15 cellular contexts compared by ENCODE assay signal in genomic region chr15:60752973-60753720, GRCh38.
A peak's percentile ranks its signal among the peaks of the same experiment; 100 is the strongest.
DNase-seq lines count a peak whose midpoint lies in the region; ATAC-seq and TF ChIP-seq lines count a peak whose summit lies in the region.
"Had no signal": no experiment of that assay in that cellular context is flagged by ENCODE, and none has a peak within 500 bp of the region (broad histone marks: within the 10 kb centered on the region; RNA-seq: fewer than 3 reads in every experiment).

No MANE protein-coding gene starts in this region.

- TF ChIP-seq POLR2A in gastrocnemius medialis (IDR thresholded peaks at IDR 0.05), result no peak

- no peaks in the 10 kb centered on the region for H3K36me3 Mint-ChIP-seq in mesothelial cell of epicardium

- H3K27me3 ChIP-seq in brain microvascular endothelial cell (replicated peaks) (no peaks in the 10 kb centered on the region), gastrocnemius medialis (no peaks in the 10 kb centered on the region), HAP-1 (ENCODE audit: low read depth) (no peaks in the 10 kb centered on the region)
- H3K27me3 ChIP-seq: foreskin keratinocyte had no signal

- DNase-seq in DMS53 treated with DMSO at 0.1 percent for 48 hours (lab: John Stamatoyannopoulos, UW; ENCODE audit: unreplicated experiment) (peak; percentile 34), brain microvascular endothelial cell (no peak), iris pigment epithelial cell (ENCODE audit: low read depth) (peak; percentile 62), gastrocnemius medialis (no peak), mesothelial cell of epicardium (ENCODE audit: low spot score in 2 of 2, unreplicated experiment in 2 of 2) (no peak), HAP-1 (ENCODE audit: low spot score in 2 of 2) (no peak)
- DNase-seq in stimulated activated naive CD4-positive, alpha-beta T cell (lab: John Stamatoyannopoulos, UW), result no peak
- DNase-seq: activated CD4-positive, alpha-beta T cell treated with anti-CD3 and anti-CD28 coated beads, Interleukin-2, amount 50 U/mL, for 48 hours; Caco-2; effector CD4-positive, alpha-beta T cell; foreskin keratinocyte; KBM-7; NCI-H226 had no signal

- H3K27me3 Mint-ChIP-seq in mesothelial cell of epicardium (ENCODE audit: low read depth), result peaks cover 31% of the 10 kb centered on the region

- no peaks in the 10 kb centered on the region for H3K9me3 ChIP-seq in gastrocnemius medialis
- no peaks in the 10 kb centered on the region for H3K9me3 ChIP-seq in HAP-1
- H3K9me3 ChIP-seq: Caco-2 had no signal

- H3K4me3 Mint-ChIP-seq in mesothelial cell of epicardium, result no peak overlapping the region

- intact Hi-C loops in gastrocnemius medialis (cut with DNase I; ENCODE audit: low total_unique reads), result loop anchor here (5.0 kb wide), 2 partner anchors 161 to 164 kb away; no protein-coding TSS in a partner anchor

- peak overlapping the region; percentile 76 for H3K27ac ChIP-seq in brain microvascular endothelial cell
- peak overlapping the region; percentile 77 to 88 (median 80) for H3K27ac ChIP-seq in gastrocnemius medialis
- H3K27ac ChIP-seq: foreskin keratinocyte, SK-N-MC had no signal

- peaks cover 2% of the 10 kb centered on the region for H3K4me1 Mint-ChIP-seq in mesothelial cell of epicardium

- no peaks in the 10 kb centered on the region for H3K36me3 ChIP-seq in brain microvascular endothelial cell (replicated peaks)
- H3K36me3 ChIP-seq in gastrocnemius medialis, result no peaks in the 10 kb centered on the region
- H3K36me3 ChIP-seq in HAP-1 (replicated peaks), result no peaks in the 10 kb centered on the region

- no peak for ATAC-seq in gastrocnemius medialis
- ATAC-seq in GM19328 (IDR thresholded peaks at IDR 0.05; ENCODE audit: unreplicated experiment), result no peak
- ATAC-seq: foreskin keratinocyte had no signal

- in situ Hi-C loops in brain microvascular endothelial cell (cut with HindIII; ENCODE audit: low pct_ligation_motif_present, low sequenced_read_pairs), result loop anchor here (25.0 kb wide), 1 partner anchor 91 kb away; no protein-coding TSS in a partner anchor
- in situ Hi-C loops in gastrocnemius medialis (cut with MboI; ENCODE audit: low sequenced_read_pairs in 4 of 4), result no loop called here
- in situ Hi-C loops in HAP-1 (cut with MboI; ENCODE audit: low sequenced_read_pairs), result no loop called here

- H3K4me3 ChIP-seq in brain microvascular endothelial cell (ENCODE audit: low read depth, low read length), result no peak overlapping the region
- H3K4me3 ChIP-seq in gastrocnemius medialis, result peak overlapping the region in 3 of 4 donors; percentile 46 to 47 (median 47)
- H3K4me3 ChIP-seq in HAP-1, result no peak overlapping the region
- H3K4me3 ChIP-seq: SK-N-MC had no signal

- no peak overlapping the region for H3K27ac Mint-ChIP-seq in mesothelial cell of epicardium

- H3K9me3 Mint-ChIP-seq in mesothelial cell of epicardium, result peaks cover 7% of the 10 kb centered on the region

- H3K4me1 ChIP-seq in gastrocnemius medialis, result peaks cover 22 to 30% of the 10 kb centered on the region in 2 donors
- H3K4me1 ChIP-seq in HAP-1, result 0 out of 2 replicates have a peak, but pooled peaks cover 2% of the 10 kb centered on the region

- TF ChIP-seq CTCF in brain microvascular endothelial cell (IDR thresholded peaks at IDR 0.05; ENCODE audit: low read depth, low read length, missing control alignments) (no peak), gastrocnemius medialis (IDR thresholded peaks at IDR 0.05 in 4 of 5, conservative IDR thresholded peaks at IDR 0.05 in 1 of 5) (no peak), mesothelial cell of epicardium (IDR thresholded peaks at IDR 0.05; ENCODE audit: unreplicated experiment) (no peak)

Comparison
In these comparisons a context has a peak if more than half of its experiments do, and no peak if none do; other contexts are left out.
1. DNase-seq: peak in DMS53 treated with DMSO at 0.1 percent for 48 hours (single experiment) and iris pigment epithelial cell (single experiment); none in brain microvascular endothelial cell (single experiment), gastrocnemius medialis (0 of 2), stimulated activated naive CD4-positive, alpha-beta T cell (0 of 6), mesothelial cell of epicardium (0 of 2) and HAP-1 (0 of 2).
2. H3K4me3 ChIP-seq: peak in gastrocnemius medialis (3 of 4); none in brain microvascular endothelial cell (single experiment) and HAP-1 (single experiment).